ENCODE assay signal across 1 cellular context in the genomic region with DNA sequence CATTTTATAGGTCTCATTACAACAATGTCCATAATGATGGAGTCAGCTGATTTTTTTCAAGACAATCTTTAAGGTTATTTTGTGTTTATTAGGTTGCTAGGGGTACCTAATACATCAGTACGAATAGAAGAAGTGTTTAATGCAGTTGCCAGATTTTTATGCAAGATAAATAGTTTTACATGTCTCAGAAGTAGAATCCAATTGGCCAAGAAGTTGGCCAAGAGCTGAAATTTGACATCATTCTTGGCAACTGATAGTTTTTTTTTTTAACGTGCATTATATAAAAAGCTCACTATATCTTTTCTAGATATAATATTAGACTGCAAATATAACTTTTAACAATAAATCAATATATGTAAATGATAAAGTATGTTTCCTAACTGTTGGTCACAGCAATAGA.
TF ChIP-seq lines count a peak whose summit lies in the region.

No MANE protein-coding gene starts in this region.

TF ChIP-seq in SK-N-SH, 30 proteins besides CTCF, POLR2A, EP300 and RAD21 (continued from another document):
- TF ChIP-seq FOSL2 (IDR thresholded peaks at IDR 0.05; ENCODE audit: borderline replicate concordance, low read depth): no peak
- TF ChIP-seq MAX (IDR thresholded peaks at IDR 0.05; ENCODE audit: low read depth): no peak
- TF ChIP-seq SIN3A (IDR thresholded peaks at IDR 0.05; ENCODE audit: borderline replicate concordance, low read depth, low read length): no peak
- TF ChIP-seq EZH2phosphoT487 (IDR thresholded peaks at IDR 0.05; ENCODE audit: borderline replicate concordance, low read depth): no peak
- no peak for TF ChIP-seq IRF3 (IDR thresholded peaks at IDR 0.05; ENCODE audit: low read depth, low read length)
